ENCODE assay signal across 15 cellular contexts in genomic region chr5:147189109-147189424, GRCh38. TPM values are rescaled to one million over a fixed set of nuclear protein-coding genes. Genes with fewer than 3 reads are reported as not detected.
A peak's percentile ranks its signal among the peaks of the same experiment; 100 is the strongest.
DNase-seq lines count a peak whose midpoint lies in the region; ATAC-seq, FAIRE-seq and TF ChIP-seq lines count a peak whose summit lies in the region.
"Had no signal": no experiment of that assay in that cellular context is flagged by ENCODE, and none has a peak within 500 bp of the region (broad histone marks: within the 10 kb centered on the region; RNA-seq: fewer than 3 reads in every experiment).

No MANE protein-coding gene starts in this region.

- no peaks in the 10 kb centered on the region for H3K36me3 Mint-ChIP-seq in astrocyte (ENCODE audit: low read depth, unreplicated experiment)
- H3K36me3 Mint-ChIP-seq: activated naive CD4-positive, alpha-beta T cell treated with anti-CD3 and anti-CD28 coated beads, Interleukin-2, amount 50 U/mL, for 24 hours had no signal

- peaks cover 6% of the 10 kb centered on the region for H3K4me1 Mint-ChIP-seq in astrocyte (ENCODE audit: low read depth, unreplicated experiment)
- H3K4me1 Mint-ChIP-seq: activated CD4-positive, alpha-beta memory T cell treated with anti-CD3 and anti-CD28 coated beads, Interleukin-2, amount 10 ng/mL, durations not matched to agents 7 days and 5 days had no signal

- H3K36me3 ChIP-seq in astrocyte (ENCODE audit: insufficient read depth, low read length): no peaks in the 10 kb centered on the region
- no peaks in the 10 kb centered on the region for H3K36me3 ChIP-seq in brain microvascular endothelial cell (replicated peaks)
- H3K36me3 ChIP-seq: left ventricle myocardium inferior, WERI-Rb-1 had no signal

- TF ChIP-seq CTCF in C4-2B (conservative IDR thresholded peaks at IDR 0.05) (peak; percentile 65), astrocyte (IDR thresholded peaks at IDR 0.05; ENCODE audit: insufficient read depth, low read depth, low read length) (no peak), brain microvascular endothelial cell (IDR thresholded peaks at IDR 0.05; ENCODE audit: low read depth, low read length, missing control alignments) (no peak)

- H3K9me3 ChIP-seq in astrocyte (ENCODE audit: insufficient read depth, low read depth, low read length): no peaks in the 10 kb centered on the region
- H3K9me3 ChIP-seq: body of pancreas had no signal

- H3K4me1 ChIP-seq in astrocyte (ENCODE audit: insufficient read depth, low read length): peaks cover 8% of the 10 kb centered on the region
- H3K4me1 ChIP-seq: left ventricle myocardium inferior had no signal

- H3K27me3 ChIP-seq in astrocyte (ENCODE audit: insufficient read depth, low read length) (no peaks in the 10 kb centered on the region), brain microvascular endothelial cell (replicated peaks) (no peaks in the 10 kb centered on the region)
- H3K27me3 ChIP-seq: body of pancreas had no signal

- DNase-seq in astrocyte (ENCODE audit: low read depth) (no peak), medulla oblongata (ENCODE audit: extremely low spot score) (no peak), brain microvascular endothelial cell (no peak)
- DNase-seq in stimulated activated CD4-positive, alpha-beta T cell treated with anti-CD3 and anti-CD28 coated beads, Interleukin-4, amount 100 ng/mL, for 1 hour: no peak
- DNase-seq: activated T-cell treated with anti-CD3 and anti-CD28 coated beads, Interleukin-2, amount 50 U/mL, for 24 hours; left ventricle myocardium inferior had no signal

- H3K79me2 ChIP-seq in astrocyte (ENCODE audit: insufficient read depth, low read length): no peaks in the 10 kb centered on the region

- ATAC-seq in GM19395 (IDR thresholded peaks at IDR 0.05; ENCODE audit: unreplicated experiment): peak; percentile 21
- ATAC-seq in HG03135 (IDR thresholded peaks at IDR 0.05; ENCODE audit: unreplicated experiment): peak; percentile 15
- no peak for ATAC-seq in HG03025 (IDR thresholded peaks at IDR 0.05; ENCODE audit: low FRiP score, unreplicated experiment)

- H3K9me3 Mint-ChIP-seq in astrocyte (ENCODE audit: unreplicated experiment): no peaks in the 10 kb centered on the region
- H3K9me3 Mint-ChIP-seq: activated CD4-positive, alpha-beta memory T cell treated with anti-CD3 and anti-CD28 coated beads, Interleukin-2, amount 10 ng/mL, durations not matched to agents 7 days and 5 days; activated naive CD4-positive, alpha-beta T cell treated with anti-CD3 and anti-CD28 coated beads, Interleukin-2, amount 50 U/mL, for 24 hours; activated T-cell treated with anti-CD3 and anti-CD28 coated beads, Interleukin-2, amount 50 U/mL, for 24 hours had no signal

- no peak overlapping the region for H3K4me3 ChIP-seq in astrocyte (ENCODE audit: insufficient read depth, low read depth, low read length)
- no peak overlapping the region for H3K4me3 ChIP-seq in brain microvascular endothelial cell (ENCODE audit: low read depth, low read length)
- H3K4me3 ChIP-seq: body of pancreas had no signal

- no peak overlapping the region for H2AFZ ChIP-seq in astrocyte (ENCODE audit: low read depth, low read length)

- H3K27ac ChIP-seq in C4-2B (no peak overlapping the region), astrocyte (ENCODE audit: low read depth, low read length) (no peak overlapping the region), brain microvascular endothelial cell (no peak overlapping the region)
- H3K27ac ChIP-seq: left ventricle myocardium inferior, WERI-Rb-1 had no signal

- in situ Hi-C loops in brain microvascular endothelial cell (cut with HindIII; ENCODE audit: low pct_ligation_motif_present, low sequenced_read_pairs): loop anchor here (25.0 kb wide), 1 partner anchor 652 kb away; no protein-coding TSS in a partner anchor

- no peak overlapping the region for H3K9ac ChIP-seq in astrocyte (ENCODE audit: low read length)

- FAIRE-seq in astrocyte (lab: Jason Lieb, UNC): no peak

- H3K4me2 ChIP-seq in astrocyte (ENCODE audit: low read length): peak overlapping the region; percentile 72

- H3K27ac Mint-ChIP-seq in astrocyte (ENCODE audit: unreplicated experiment): no peak overlapping the region
- H3K27ac Mint-ChIP-seq: activated CD4-positive, alpha-beta memory T cell treated with anti-CD3 and anti-CD28 coated beads, Interleukin-2, amount 10 ng/mL, durations not matched to agents 7 days and 5 days; activated naive CD4-positive, alpha-beta T cell treated with anti-CD3 and anti-CD28 coated beads, Interleukin-2, amount 50 U/mL, for 24 hours; activated T-cell treated with anti-CD3 and anti-CD28 coated beads, Interleukin-2, amount 50 U/mL, for 24 hours had no signal

- no peak overlapping the region for H3K4me3 Mint-ChIP-seq in astrocyte (ENCODE audit: unreplicated experiment)
- H3K4me3 Mint-ChIP-seq: activated CD4-positive, alpha-beta memory T cell treated with anti-CD3 and anti-CD28 coated beads, Interleukin-2, amount 10 ng/mL, durations not matched to agents 7 days and 5 days; activated naive CD4-positive, alpha-beta T cell treated with anti-CD3 and anti-CD28 coated beads, Interleukin-2, amount 50 U/mL, for 24 hours; activated T-cell treated with anti-CD3 and anti-CD28 coated beads, Interleukin-2, amount 50 U/mL, for 24 hours had no signal

- peaks cover 3% of the 10 kb centered on the region for H3K27me3 Mint-ChIP-seq in astrocyte (ENCODE audit: low read depth, unreplicated experiment)

- no peaks in the 10 kb centered on the region for H4K20me1 ChIP-seq in astrocyte (ENCODE audit: insufficient read depth, low read length)

RNA-seq across cellular contexts. Expression of gene STK32A, which starts 45.8 kb away (rescaled TPM):
- total RNA-seq in astrocyte: 0.25 and 0.34 TPM in 2 replicates
- total RNA-seq: activated CD4-positive, alpha-beta memory T cell treated with anti-CD3 and anti-CD28 coated beads, Interleukin-2, amount 10 ng/mL, durations not matched to agents 7 days and 5 days; glomerular endothelial cell had no signal
